8 cellular contexts compared by ENCODE assay signal in the genomic region with DNA sequence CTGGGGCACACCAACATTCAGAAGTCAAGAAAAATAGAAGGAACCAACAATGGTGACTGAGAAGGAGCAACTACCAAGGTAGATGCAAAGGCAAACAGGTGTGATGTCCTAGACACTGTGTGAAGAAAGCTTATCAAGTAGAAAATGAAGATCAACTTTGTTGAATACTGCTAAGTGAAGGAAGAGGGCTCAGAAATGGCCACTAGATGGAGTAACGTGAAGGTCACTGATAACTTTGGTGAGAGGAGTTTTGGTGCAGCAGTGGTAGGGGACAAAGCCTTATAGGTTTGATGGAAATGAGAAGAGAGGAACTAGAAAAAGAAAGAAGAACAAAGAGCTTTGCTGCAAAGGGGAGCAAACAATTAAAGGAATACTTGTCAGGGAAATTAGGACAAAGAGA. TPM values are rescaled to one million over a fixed set of nuclear protein-coding genes. Genes with fewer than 3 reads are reported as not detected.
A peak's percentile ranks its signal among the peaks of the same experiment; 100 is the strongest.
DNase-seq lines count a peak whose midpoint lies in the region; ATAC-seq, FAIRE-seq and TF ChIP-seq lines count a peak whose summit lies in the region.

No MANE protein-coding gene starts in this region.

- 3% methylated on average over 1 of the region's 1 CpG for WGBS in SK-N-SH (ENCODE audit: low lambda C conversion rate)

- no peak overlapping the region for H2AFZ ChIP-seq in SK-N-SH (ENCODE audit: low read depth)

- POLR2A ChIA-PET in SK-N-SH (lab: Yijun Ruan, JAX) = no interaction called here

- H4K20me1 ChIP-seq in SK-N-SH (ENCODE audit: insufficient read depth) = no peaks in the 10 kb centered on the region

- peak; percentile 47 for TF ChIP-seq RAD21 in SK-N-SH (IDR thresholded peaks at IDR 0.05; ENCODE audit: low read length)

- no peak overlapping the region for H3K27ac ChIP-seq in SK-N-SH (ENCODE audit: low read depth in 2 of 2, low read length in 1 of 2)
- no peak overlapping the region for H3K27ac ChIP-seq in kidney (ENCODE audit: low read depth in 2 of 2, low read length in 2 of 2)

- no peak for ATAC-seq in stimulated activated naive CD8-positive, alpha-beta T cell treated with anti-CD3 and anti-CD28 coated beads, Interleukin-15, Interleukin-2, amounts not matched to agents 100 U/mL and 50 U/mL, for 24 hours
- ATAC-seq in HG02870 (IDR thresholded peaks at IDR 0.05; ENCODE audit: unreplicated experiment) = no peak

- no peak overlapping the region for H3K9ac ChIP-seq in SK-N-SH
- H3K9ac ChIP-seq in kidney (ENCODE audit: low read length in 2 of 2) = no peak overlapping the region

- CTCF ChIA-PET in SK-N-SH (lab: Yijun Ruan, JAX) = interaction anchor here (0.6 to 1.9 kb wide), 7 partner anchors 8 to 487 kb away, joined by 3 to 5 read pairs (median 3); a partner anchor contains a TSS

- H3K9me3 ChIP-seq in SK-N-SH = no peaks in the 10 kb centered on the region
- no peaks in the 10 kb centered on the region for H3K9me3 ChIP-seq in kidney (ENCODE audit: control insufficient read depth in 1 of 2, low read length in 2 of 2)

- no peak for DNase-seq in D721Med (ENCODE audit: insufficient read length, low spot score)
- no peak for DNase-seq in HFF-Myc (ENCODE audit: extremely low read depth, low read depth)
- DNase-seq in SK-N-SH = peak; percentile 14
- no peak for DNase-seq in kidney
- DNase-seq in stimulated activated naive CD8-positive, alpha-beta T cell treated with anti-CD3 and anti-CD28 coated beads, Interleukin-15, Interleukin-2, amounts not matched to agents 100 U/mL and 50 U/mL, for 24 hours = no peak
- no peak for DNase-seq in epidermal melanocyte (ENCODE audit: insufficient read length, low spot score)
- no peak for DNase-seq in GM19239 (ENCODE audit: insufficient read length, low spot score)

- FAIRE-seq in D721Med (lab: Jason Lieb, UNC) (no peak), kidney (lab: Jason Lieb, UNC) (no peak), GM19239 (lab: Jason Lieb, UNC) (no peak)

- peaks cover 8% of the 10 kb centered on the region; the same call in 1 of the 2 replicates for H3K27me3 ChIP-seq in SK-N-SH (ENCODE audit: insufficient read depth)

- no peaks in the 10 kb centered on the region for H3K79me2 ChIP-seq in SK-N-SH (ENCODE audit: insufficient read depth)

- no peaks in the 10 kb centered on the region for H3F3A ChIP-seq in SK-N-SH (replicated peaks; ENCODE audit: insufficient read depth)

- H3K4me2 ChIP-seq in SK-N-SH = no peak overlapping the region

- intact Hi-C loops in kidney (cut with DNase I) = no loop called here

- TF ChIP-seq CTCF in D721Med (IDR thresholded peaks at IDR 0.05; ENCODE audit: insufficient read depth, missing control alignments) (peak; percentile 44), HFF-Myc (IDR thresholded peaks at IDR 0.05; ENCODE audit: low read depth, low read length, missing control alignments) (peak; percentile 46), SK-N-SH (IDR thresholded peaks at IDR 0.05) (peak; percentile 57), kidney (IDR thresholded peaks at IDR 0.05; ENCODE audit: borderline replicate concordance, extremely low read depth, insufficient read depth) (peak; percentile 2)

- H3K36me3 ChIP-seq in SK-N-SH (replicated peaks in 1 of 2; ENCODE audit: control insufficient read depth in 1 of 2, insufficient read depth in 2 of 2, low read length in 1 of 2) = no peaks in the 10 kb centered on the region
- H3K36me3 ChIP-seq in kidney (ENCODE audit: control insufficient read depth in 1 of 2, insufficient read depth in 2 of 2, low read length in 2 of 2) = no peaks in the 10 kb centered on the region

- H3K9me2 ChIP-seq in SK-N-SH = no peaks in the 10 kb centered on the region

- H3K4me1 ChIP-seq in SK-N-SH (ENCODE audit: control insufficient read depth in 1 of 2, insufficient read depth in 2 of 2, low read depth in 1 of 2, low read length in 1 of 2) (peaks cover 0 to 2% of the 10 kb centered on the region in 2 experiments; a peak in 2 of 4 replicates), kidney (ENCODE audit: control insufficient read depth in 1 of 2, insufficient read depth in 1 of 2, low read depth in 1 of 2, low read length in 2 of 2) (no peaks in the 10 kb centered on the region)

- TF ChIP-seq EP300 in SK-N-SH (IDR thresholded peaks at IDR 0.05; ENCODE audit: borderline replicate concordance in 1 of 2, low read depth in 1 of 2, low read length in 1 of 2) = no peak

- H3K4me3 ChIP-seq in HFF-Myc (replicated peaks; ENCODE audit: low read depth, low read length) (no peak overlapping the region), SK-N-SH (ENCODE audit: low read depth in 2 of 2, low read length in 1 of 2) (no peak overlapping the region), kidney (ENCODE audit: low read length in 2 of 2) (no peak overlapping the region)

TF ChIP-seq in SK-N-SH, 30 proteins besides CTCF, POLR2A, EP300 and RAD21:
- TF ChIP-seq SIN3A (IDR thresholded peaks at IDR 0.05; ENCODE audit: borderline replicate concordance, low read depth, low read length) (no peak), RFX5 (IDR thresholded peaks at IDR 0.05; ENCODE audit: low read length) (no peak), NRF1 (IDR thresholded peaks at IDR 0.05; ENCODE audit: low read depth, low read length) (no peak), CHD2 (IDR thresholded peaks at IDR 0.05; ENCODE audit: low read length, partially characterized antibody) (no peak), MXI1 (IDR thresholded peaks at IDR 0.05; ENCODE audit: low read depth, low read length) (no peak), TAF1 (IDR thresholded peaks at IDR 0.05; ENCODE audit: borderline replicate concordance, low read depth, low read length) (no peak)
- TF ChIP-seq, protein P1, sequence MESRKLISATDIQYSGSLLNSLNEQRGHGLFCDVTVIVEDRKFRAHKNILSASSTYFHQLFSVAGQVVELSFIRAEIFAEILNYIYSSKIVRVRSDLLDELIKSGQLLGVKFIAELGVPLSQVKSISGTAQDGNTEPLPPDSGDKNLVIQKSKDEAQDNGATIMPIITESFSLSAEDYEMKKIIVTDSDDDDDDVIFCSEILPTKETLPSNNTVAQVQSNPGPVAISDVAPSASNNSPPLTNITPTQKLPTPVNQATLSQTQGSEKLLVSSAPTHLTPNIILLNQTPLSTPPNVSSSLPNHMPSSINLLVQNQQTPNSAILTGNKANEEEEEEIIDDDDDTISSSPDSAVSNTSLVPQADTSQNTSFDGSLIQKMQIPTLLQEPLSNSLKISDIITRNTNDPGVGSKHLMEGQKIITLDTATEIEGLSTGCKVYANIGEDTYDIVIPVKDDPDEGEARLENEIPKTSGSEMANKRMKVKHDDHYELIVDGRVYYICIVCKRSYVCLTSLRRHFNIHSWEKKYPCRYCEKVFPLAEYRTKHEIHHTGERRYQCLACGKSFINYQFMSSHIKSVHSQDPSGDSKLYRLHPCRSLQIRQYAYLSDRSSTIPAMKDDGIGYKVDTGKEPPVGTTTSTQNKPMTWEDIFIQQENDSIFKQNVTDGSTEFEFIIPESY (IDR thresholded peaks at IDR 0.05; ENCODE audit: borderline replicate concordance, low read depth) = no peak
- TF ChIP-seq, protein P2, sequence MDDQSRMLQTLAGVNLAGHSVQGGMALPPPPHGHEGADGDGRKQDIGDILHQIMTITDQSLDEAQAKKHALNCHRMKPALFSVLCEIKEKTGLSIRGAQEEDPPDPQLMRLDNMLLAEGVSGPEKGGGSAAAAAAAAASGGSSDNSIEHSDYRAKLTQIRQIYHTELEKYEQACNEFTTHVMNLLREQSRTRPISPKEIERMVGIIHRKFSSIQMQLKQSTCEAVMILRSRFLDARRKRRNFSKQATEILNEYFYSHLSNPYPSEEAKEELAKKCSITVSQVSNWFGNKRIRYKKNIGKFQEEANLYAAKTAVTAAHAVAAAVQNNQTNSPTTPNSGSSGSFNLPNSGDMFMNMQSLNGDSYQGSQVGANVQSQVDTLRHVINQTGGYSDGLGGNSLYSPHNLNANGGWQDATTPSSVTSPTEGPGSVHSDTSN (IDR thresholded peaks at IDR 0.05) = no peak

RNA-seq across cellular contexts. Expression of a gene that starts 23.5 kb away (rescaled TPM):
- not detected in 2 replicates for polyA plus RNA-seq in SK-N-SH (2012; rRNA removed)
- not detected in 2 replicates for polyA plus RNA-seq in SK-N-SH (2012; cell fraction: cytosol; rRNA removed)
- not detected in 2 replicates for polyA plus RNA-seq in SK-N-SH (2012; cell fraction: nucleus; rRNA removed)
- not detected for total RNA-seq in kidney
- not detected for polyA plus RNA-seq in kidney (ENCODE audit: insufficient read depth, low read depth, low replicate concordance)

RNA-seq across cellular contexts. Expression of a gene that starts 48.6 kb away (rescaled TPM):
- polyA plus RNA-seq in SK-N-SH (2012; rRNA removed) = 1.2 and 3.0 TPM in 2 replicates
- 2.0 and 2.5 TPM in 2 replicates for polyA plus RNA-seq in SK-N-SH (2012; cell fraction: cytosol; rRNA removed)
- 2.1 and 4.5 TPM in 2 replicates for polyA plus RNA-seq in SK-N-SH (2012; cell fraction: nucleus; rRNA removed)
- 23.0 TPM for total RNA-seq in kidney
- polyA plus RNA-seq in kidney (ENCODE audit: insufficient read depth, low read depth, low replicate concordance) = 5.4 TPM

Comparison
In these comparisons a context has a peak if more than half of its experiments do, and no peak if none do; other contexts are left out.
1. CTCF ChIP-seq: peak in every context shown above with its lines; median percentile 57 in SK-N-SH; 46 in HFF-Myc; 44 in D721Med; 2 in kidney.